In the genomic region with DNA sequence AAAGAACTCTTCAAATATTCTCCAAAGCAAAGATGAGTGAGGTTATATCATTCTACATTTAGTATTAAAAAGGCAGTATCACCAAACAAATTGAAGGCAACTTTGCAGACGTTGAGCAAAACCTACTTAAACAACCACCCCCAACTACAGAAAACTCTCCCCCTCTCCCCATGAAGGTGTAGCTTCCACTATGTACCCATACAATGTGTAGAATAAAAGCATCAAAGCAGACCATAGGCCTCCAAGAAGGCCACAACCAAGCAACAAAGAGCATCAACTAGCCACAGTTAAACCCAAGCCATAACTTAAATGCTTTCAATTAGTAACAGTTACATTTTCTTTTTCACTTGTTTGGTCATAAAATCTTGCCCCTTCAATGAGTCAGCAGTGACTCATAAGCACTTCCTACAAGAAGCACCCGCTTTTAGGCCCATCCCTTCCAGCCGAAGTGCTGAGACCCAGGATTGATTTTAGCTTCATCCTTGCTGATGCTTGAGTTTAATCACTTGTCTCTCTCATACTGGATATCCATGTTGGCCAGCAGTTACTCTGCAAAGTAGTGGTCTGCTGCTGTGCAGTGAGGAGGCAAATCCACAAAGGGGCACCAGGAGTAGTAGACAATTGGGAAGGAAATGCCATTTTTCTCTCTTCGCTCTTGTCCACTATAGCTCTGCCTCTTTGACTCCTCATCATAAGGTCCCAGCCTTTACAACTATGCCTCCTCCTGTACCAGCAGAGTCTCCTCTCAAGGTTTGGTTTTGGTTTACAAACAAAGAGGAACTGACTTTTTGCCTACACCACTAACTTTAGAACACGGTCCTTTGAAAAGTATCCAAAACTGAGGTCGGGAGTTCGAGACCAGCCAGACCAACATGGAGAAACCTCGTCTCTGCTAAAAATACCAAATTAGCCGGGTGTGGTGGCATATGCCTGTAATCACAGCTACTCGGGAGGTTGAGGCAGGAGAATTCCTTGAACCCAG, we compare ENCODE assay signal across 9 cellular contexts. TPM values are rescaled to one million over a fixed set of nuclear protein-coding genes. Genes with fewer than 3 reads are reported as not detected.
DNase-seq lines count a peak whose midpoint lies in the region; ATAC-seq, FAIRE-seq and TF ChIP-seq lines count a peak whose summit lies in the region.
"Had no signal": no experiment of that assay in that cellular context is flagged by ENCODE, and none has a peak within 500 bp of the region (broad histone marks: within the 10 kb centered on the region; RNA-seq: fewer than 3 reads in every experiment).

No MANE protein-coding gene starts in this region.

- H3K36me3 Mint-ChIP-seq in astrocyte (ENCODE audit: low read depth, unreplicated experiment) = no peaks in the 10 kb centered on the region
- H3K36me3 Mint-ChIP-seq in neural progenitor cell = no peaks in the 10 kb centered on the region

- no peaks in the 10 kb centered on the region for H3F3A ChIP-seq in neural progenitor cell (ENCODE audit: low read depth)

- H2AFZ ChIP-seq in astrocyte (ENCODE audit: low read depth, low read length) (peak overlapping the region; percentile 62), neural progenitor cell (replicated peaks) (peak overlapping the region; percentile 57)

- peaks cover 17% of the 10 kb centered on the region for H3K4me1 ChIP-seq in astrocyte (ENCODE audit: insufficient read depth, low read length)
- peaks cover 6% of the 10 kb centered on the region for H3K4me1 ChIP-seq in neural progenitor cell

- peak; percentile 75 for FAIRE-seq in astrocyte (lab: Jason Lieb, UNC)

- no peaks in the 10 kb centered on the region for H3K36me3 ChIP-seq in astrocyte (ENCODE audit: insufficient read depth, low read length)
- H3K36me3 ChIP-seq in neural progenitor cell = no peaks in the 10 kb centered on the region

- H3K27me3 Mint-ChIP-seq in astrocyte (ENCODE audit: low read depth, unreplicated experiment) = no peaks in the 10 kb centered on the region
- no peaks in the 10 kb centered on the region for H3K27me3 Mint-ChIP-seq in neural progenitor cell (ENCODE audit: insufficient read depth, low read depth)

- no peaks in the 10 kb centered on the region for H4K20me1 ChIP-seq in astrocyte (ENCODE audit: insufficient read depth, low read length)
- H4K20me1 ChIP-seq in neural progenitor cell (ENCODE audit: low read depth) = no peaks in the 10 kb centered on the region

- H3K4me1 Mint-ChIP-seq in astrocyte (ENCODE audit: low read depth, unreplicated experiment) (peaks cover 20% of the 10 kb centered on the region), neural progenitor cell (peaks cover 8% of the 10 kb centered on the region)

- H3K27me3 ChIP-seq in astrocyte (ENCODE audit: insufficient read depth, low read length) (no peaks in the 10 kb centered on the region), neural progenitor cell (no peaks in the 10 kb centered on the region), dorsolateral prefrontal cortex (no peaks in the 10 kb centered on the region)

- H3K79me2 ChIP-seq in astrocyte (ENCODE audit: insufficient read depth, low read length) (no peaks in the 10 kb centered on the region), neural progenitor cell (ENCODE audit: low read depth) (no peaks in the 10 kb centered on the region)

- DNase-seq in DMS53 (lab: John Stamatoyannopoulos, UW) (peak; percentile 17), DMS53 treated with DMSO at 0.1 percent for 48 hours (lab: John Stamatoyannopoulos, UW; ENCODE audit: unreplicated experiment) (no peak), NOMO-1 (lab: John Stamatoyannopoulos, UW; ENCODE audit: unreplicated experiment in 2 of 2) (peak; percentile 66 to 85), astrocyte (ENCODE audit: low read depth) (peak; percentile 95), neural progenitor cell (ENCODE audit: low spot score) (no peak), dorsolateral prefrontal cortex (no peak), retina (no peak)

- peak overlapping the region; percentile 42 for H3K27ac ChIP-seq in astrocyte (ENCODE audit: low read depth, low read length)
- H3K27ac ChIP-seq in neural progenitor cell = no peak overlapping the region
- H3K27ac ChIP-seq in dorsolateral prefrontal cortex = no peak overlapping the region
- H3K27ac ChIP-seq: 22Rv1 had no signal

- no peak for TF ChIP-seq CTCF in astrocyte (IDR thresholded peaks at IDR 0.05; ENCODE audit: insufficient read depth, low read depth, low read length)
- TF ChIP-seq CTCF in neural progenitor cell (IDR thresholded peaks at IDR 0.05) = no peak
- TF ChIP-seq CTCF in dorsolateral prefrontal cortex (IDR thresholded peaks at IDR 0.05 in 54 of 56, conservative IDR thresholded peaks at IDR 0.05 in 2 of 56; ENCODE audit: low read depth in 1 of 56, partially characterized antibody in 56 of 56) = no peak

- H3K27ac Mint-ChIP-seq in astrocyte (ENCODE audit: unreplicated experiment) (peak overlapping the region; percentile 90), neural progenitor cell (no peak overlapping the region)

- H3K4me3 Mint-ChIP-seq in astrocyte (ENCODE audit: unreplicated experiment) = peak overlapping the region; percentile 78
- H3K4me3 Mint-ChIP-seq in neural progenitor cell = no peak overlapping the region

- H3K4me2 ChIP-seq in astrocyte (ENCODE audit: low read length) (peak overlapping the region; percentile 73), neural progenitor cell (no peak overlapping the region)

- ATAC-seq in HG02623 (IDR thresholded peaks at IDR 0.05; ENCODE audit: unreplicated experiment) = peak; percentile 75

- H3K9me3 ChIP-seq in astrocyte (ENCODE audit: insufficient read depth, low read depth, low read length) (no peaks in the 10 kb centered on the region), neural progenitor cell (ENCODE audit: low read depth) (no peaks in the 10 kb centered on the region)

- H3K9me3 Mint-ChIP-seq in astrocyte (ENCODE audit: unreplicated experiment) = no peaks in the 10 kb centered on the region
- no peaks in the 10 kb centered on the region for H3K9me3 Mint-ChIP-seq in neural progenitor cell

- H3K9ac ChIP-seq in astrocyte (ENCODE audit: low read length) (peak overlapping the region; percentile 30), neural progenitor cell (no peak overlapping the region)

- intact Hi-C loops in dorsolateral prefrontal cortex (cut with DNase I) = no loop called here

- H3K4me3 ChIP-seq in astrocyte (ENCODE audit: insufficient read depth, low read depth, low read length) = no peak overlapping the region
- H3K4me3 ChIP-seq in neural progenitor cell = no peak overlapping the region
- no peak overlapping the region for H3K4me3 ChIP-seq in dorsolateral prefrontal cortex

RNA-seq across cellular contexts. Expression of gene NUP153, which starts 8.4 kb away (rescaled TPM):
- total RNA-seq in astrocyte (44.8 and 51.6 TPM in 2 replicates), neural progenitor cell (ENCODE audit: low replicate concordance) (62.5 and 68.7 TPM in 2 replicates), dorsolateral prefrontal cortex (10 to 100 TPM; 26.7 to 40.0 (median 33.5) TPM)

Comparison
In these comparisons a context has a peak if more than half of its experiments do, and no peak if none do; other contexts are left out.
1. DNase-seq: peak in DMS53 (single experiment), NOMO-1 (2 of 2) and astrocyte (single experiment); none in DMS53 treated with DMSO at 0.1 percent for 48 hours (single experiment), neural progenitor cell (single experiment), dorsolateral prefrontal cortex (0 of 10) and retina (single experiment).